ENCODE assay signal across 1 cellular context in the genomic region with DNA sequence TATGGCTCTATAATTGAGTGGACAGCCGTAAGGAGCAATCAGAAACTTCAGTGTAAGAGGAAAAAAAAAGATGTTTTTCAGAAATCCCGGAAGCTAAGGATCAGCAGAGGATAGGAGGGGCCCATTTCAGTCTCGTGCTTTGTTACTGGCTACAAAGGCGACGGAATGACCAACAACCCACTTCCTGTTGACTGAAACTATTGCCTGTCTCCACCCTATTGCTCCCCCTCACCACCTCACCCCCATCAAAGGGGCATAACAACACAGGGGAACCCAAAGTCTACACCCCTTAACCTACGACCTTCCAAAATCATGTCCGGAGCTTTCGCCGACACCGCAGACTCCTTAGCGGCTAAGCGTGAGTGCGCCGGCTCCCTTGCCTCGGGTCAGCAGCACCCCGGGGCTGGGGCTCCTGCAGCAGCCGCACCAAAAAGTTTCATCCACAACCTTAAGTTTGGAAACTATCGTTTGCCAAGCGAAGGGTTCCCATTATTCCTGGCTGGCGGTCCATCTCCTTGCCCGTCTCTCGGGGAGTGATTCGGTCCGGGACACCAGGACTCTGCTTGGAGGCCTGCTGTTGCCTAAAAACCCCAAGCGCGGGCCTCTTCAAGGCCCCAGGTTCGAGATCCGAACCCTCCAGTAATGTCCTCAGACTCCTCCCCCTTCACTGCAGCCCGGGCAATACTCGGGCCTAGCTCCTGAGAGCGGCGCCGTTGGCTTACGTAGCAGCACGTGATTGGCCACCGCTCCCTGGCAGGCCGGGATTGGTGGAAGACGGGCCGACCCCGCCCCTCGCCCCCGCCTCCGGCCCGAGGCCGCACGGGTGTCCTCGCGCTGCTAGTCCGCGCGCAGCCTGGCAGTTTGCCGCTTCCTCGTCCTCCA.
TF ChIP-seq lines count a peak whose summit lies in the region.

TSS of gene TPP2 (plus strand) at position 840 of the 882 bp plus-strand sequence. CDS start 53 bp downstream, outside the sequence.

TF ChIP-seq in HepG2, 621 proteins besides CTCF, POLR2A, EP300 and RAD21 (continued from another document and continues in another):
- peak; percentile 80; the same call in 1 of the 2 replicates for TF ChIP-seq ARID4A (CRISPR knock-in tag; IDR thresholded peaks at IDR 0.05; ENCODE audit: borderline replicate concordance)
- no peak for TF ChIP-seq ZBTB43 (CRISPR knock-in tag; conservative IDR thresholded peaks at IDR 0.05)
- TF ChIP-seq ZNF143 (CRISPR knock-in tag; IDR thresholded peaks at IDR 0.05), result no peak
- TF ChIP-seq DRAP1 (CRISPR knock-in tag; IDR thresholded peaks at IDR 0.05), result peak; percentile 86
- TF ChIP-seq RARG (CRISPR knock-in tag; IDR thresholded peaks at IDR 0.05; ENCODE audit: low read depth), result no peak
- TF ChIP-seq, protein P1, sequence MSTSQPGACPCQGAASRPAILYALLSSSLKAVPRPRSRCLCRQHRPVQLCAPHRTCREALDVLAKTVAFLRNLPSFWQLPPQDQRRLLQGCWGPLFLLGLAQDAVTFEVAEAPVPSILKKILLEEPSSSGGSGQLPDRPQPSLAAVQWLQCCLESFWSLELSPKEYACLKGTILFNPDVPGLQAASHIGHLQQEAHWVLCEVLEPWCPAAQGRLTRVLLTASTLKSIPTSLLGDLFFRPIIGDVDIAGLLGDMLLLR (CRISPR knock-in tag; IDR thresholded peaks at IDR 0.05), result no peak
- TF ChIP-seq, protein P2, sequence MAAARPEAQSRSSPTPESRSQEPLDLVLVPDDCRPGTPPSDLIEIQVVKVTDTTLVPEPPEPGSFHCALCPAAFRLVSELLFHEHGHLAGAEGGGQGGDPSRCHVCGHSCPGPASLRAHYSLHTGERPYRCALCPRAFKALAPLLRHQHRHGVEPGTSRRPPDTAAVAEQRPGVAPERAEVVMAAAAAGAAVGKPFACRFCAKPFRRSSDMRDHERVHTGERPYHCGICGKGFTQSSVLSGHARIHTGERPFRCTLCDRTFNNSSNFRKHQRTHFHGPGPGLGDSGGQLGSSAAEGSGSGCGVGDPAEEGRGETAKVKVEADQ (CRISPR knock-in tag; IDR thresholded peaks at IDR 0.05; ENCODE audit: borderline replicate concordance), result no peak; the same call in 1 of the 2 replicates
- TF ChIP-seq, protein P3, sequence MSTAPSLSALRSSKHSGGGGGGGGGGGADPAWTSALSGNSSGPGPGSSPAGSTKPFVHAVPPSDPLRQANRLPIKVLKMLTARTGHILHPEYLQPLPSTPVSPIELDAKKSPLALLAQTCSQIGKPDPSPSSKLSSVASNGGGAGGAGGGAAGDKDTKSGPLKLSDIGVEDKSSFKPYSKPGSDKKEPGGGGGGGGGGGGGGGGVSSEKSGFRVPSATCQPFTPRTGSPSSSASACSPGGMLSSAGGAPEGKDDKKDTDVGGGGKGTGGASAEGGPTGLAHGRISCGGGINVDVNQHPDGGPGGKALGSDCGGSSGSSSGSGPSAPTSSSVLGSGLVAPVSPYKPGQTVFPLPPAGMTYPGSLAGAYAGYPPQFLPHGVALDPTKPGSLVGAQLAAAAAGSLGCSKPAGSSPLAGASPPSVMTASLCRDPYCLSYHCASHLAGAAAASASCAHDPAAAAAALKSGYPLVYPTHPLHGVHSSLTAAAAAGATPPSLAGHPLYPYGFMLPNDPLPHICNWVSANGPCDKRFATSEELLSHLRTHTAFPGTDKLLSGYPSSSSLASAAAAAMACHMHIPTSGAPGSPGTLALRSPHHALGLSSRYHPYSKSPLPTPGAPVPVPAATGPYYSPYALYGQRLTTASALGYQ (CRISPR knock-in tag; IDR thresholded peaks at IDR 0.05), result no peak
- peak; percentile 55 for TF ChIP-seq XRCC5 (optimal IDR thresholded peaks at IDR 0.05; ENCODE audit: low read length)
- no peak; the same call in 1 of the 2 replicates for TF ChIP-seq ZBTB38 (CRISPR knock-in tag; IDR thresholded peaks at IDR 0.05)
- TF ChIP-seq, protein P4, sequence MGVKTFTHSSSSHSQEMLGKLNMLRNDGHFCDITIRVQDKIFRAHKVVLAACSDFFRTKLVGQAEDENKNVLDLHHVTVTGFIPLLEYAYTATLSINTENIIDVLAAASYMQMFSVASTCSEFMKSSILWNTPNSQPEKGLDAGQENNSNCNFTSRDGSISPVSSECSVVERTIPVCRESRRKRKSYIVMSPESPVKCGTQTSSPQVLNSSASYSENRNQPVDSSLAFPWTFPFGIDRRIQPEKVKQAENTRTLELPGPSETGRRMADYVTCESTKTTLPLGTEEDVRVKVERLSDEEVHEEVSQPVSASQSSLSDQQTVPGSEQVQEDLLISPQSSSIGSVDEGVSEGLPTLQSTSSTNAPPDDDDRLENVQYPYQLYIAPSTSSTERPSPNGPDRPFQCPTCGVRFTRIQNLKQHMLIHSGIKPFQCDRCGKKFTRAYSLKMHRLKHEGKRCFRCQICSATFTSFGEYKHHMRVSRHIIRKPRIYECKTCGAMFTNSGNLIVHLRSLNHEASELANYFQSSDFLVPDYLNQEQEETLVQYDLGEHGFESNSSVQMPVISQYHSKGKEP (CRISPR knock-in tag; IDR thresholded peaks at IDR 0.05), result no peak
- no peak for TF ChIP-seq DZIP1 (CRISPR knock-in tag; IDR thresholded peaks at IDR 0.05)
- TF ChIP-seq, protein P5, sequence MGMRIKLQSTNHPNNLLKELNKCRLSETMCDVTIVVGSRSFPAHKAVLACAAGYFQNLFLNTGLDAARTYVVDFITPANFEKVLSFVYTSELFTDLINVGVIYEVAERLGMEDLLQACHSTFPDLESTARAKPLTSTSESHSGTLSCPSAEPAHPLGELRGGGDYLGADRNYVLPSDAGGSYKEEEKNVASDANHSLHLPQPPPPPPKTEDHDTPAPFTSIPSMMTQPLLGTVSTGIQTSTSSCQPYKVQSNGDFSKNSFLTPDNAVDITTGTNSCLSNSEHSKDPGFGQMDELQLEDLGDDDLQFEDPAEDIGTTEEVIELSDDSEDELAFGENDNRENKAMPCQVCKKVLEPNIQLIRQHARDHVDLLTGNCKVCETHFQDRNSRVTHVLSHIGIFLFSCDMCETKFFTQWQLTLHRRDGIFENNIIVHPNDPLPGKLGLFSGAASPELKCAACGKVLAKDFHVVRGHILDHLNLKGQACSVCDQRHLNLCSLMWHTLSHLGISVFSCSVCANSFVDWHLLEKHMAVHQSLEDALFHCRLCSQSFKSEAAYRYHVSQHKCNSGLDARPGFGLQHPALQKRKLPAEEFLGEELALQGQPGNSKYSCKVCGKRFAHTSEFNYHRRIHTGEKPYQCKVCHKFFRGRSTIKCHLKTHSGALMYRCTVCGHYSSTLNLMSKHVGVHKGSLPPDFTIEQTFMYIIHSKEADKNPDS (CRISPR knock-in tag; IDR thresholded peaks at IDR 0.05), result no peak
- TF ChIP-seq RELA (CRISPR knock-in tag; IDR thresholded peaks at IDR 0.05), result no peak
- no peak for TF ChIP-seq HMGA1 (CRISPR knock-in tag; conservative IDR thresholded peaks at IDR 0.05)
- TF ChIP-seq ZNF644 (CRISPR knock-in tag; IDR thresholded peaks at IDR 0.05; ENCODE audit: low read depth), result no peak
- TF ChIP-seq SIX4 (CRISPR knock-in tag; IDR thresholded peaks at IDR 0.05), result peak; percentile 40; the same call in 1 of the 2 replicates
- peak; percentile 31; the same call in 1 of the 2 replicates for TF ChIP-seq ZNF782 (CRISPR knock-in tag; IDR thresholded peaks at IDR 0.05; ENCODE audit: borderline replicate concordance)
- peak; percentile 52; the same call in 1 of the 2 replicates for TF ChIP-seq ZBTB10 (CRISPR knock-in tag; IDR thresholded peaks at IDR 0.05; ENCODE audit: borderline replicate concordance)
- TF ChIP-seq KAT8 (CRISPR knock-in tag; IDR thresholded peaks at IDR 0.05), result peak; percentile 80
- TF ChIP-seq SMARCC2 (IDR thresholded peaks at IDR 0.05), result no peak
- TF ChIP-seq PRMT3 (CRISPR knock-in tag; IDR thresholded peaks at IDR 0.05; ENCODE audit: borderline replicate concordance, low read depth), result no peak
- no peak for TF ChIP-seq ZNF264 (CRISPR knock-in tag; IDR thresholded peaks at IDR 0.05)
- peak; percentile 76 for TF ChIP-seq FOXO1 (CRISPR knock-in tag; IDR thresholded peaks at IDR 0.05)
- TF ChIP-seq ZNF354B (CRISPR knock-in tag; IDR thresholded peaks at IDR 0.05), result no peak
- peak; percentile 72 for TF ChIP-seq FOXP4 (CRISPR knock-in tag; IDR thresholded peaks at IDR 0.05)
- TF ChIP-seq ZSCAN31 (CRISPR knock-in tag; IDR thresholded peaks at IDR 0.05; ENCODE audit: low read depth), result no peak
- TF ChIP-seq TP53 (CRISPR knock-in tag; conservative IDR thresholded peaks at IDR 0.05), result no peak
- no peak for TF ChIP-seq RFX1 (IDR thresholded peaks at IDR 0.05)
